30 cellular contexts compared by ENCODE assay signal in the genomic region with DNA sequence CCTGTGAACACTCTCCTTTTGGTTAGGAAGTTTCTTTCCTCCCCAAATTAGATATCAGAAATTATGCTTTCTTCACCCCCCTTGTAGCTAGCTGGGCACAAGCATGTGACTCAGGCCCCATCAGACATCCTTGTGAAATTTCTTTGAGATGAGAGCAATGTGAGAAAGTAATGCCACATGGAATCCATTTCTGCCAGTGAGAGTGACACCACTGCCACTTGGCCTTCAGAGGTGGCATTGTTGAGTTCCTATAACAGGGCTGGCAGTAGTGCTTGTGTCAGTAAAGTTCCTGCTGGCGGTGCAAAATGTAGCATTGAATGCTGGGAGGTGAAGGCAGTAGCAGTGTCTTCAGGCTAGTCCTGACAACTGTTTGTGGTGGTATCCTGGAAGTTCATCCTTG.
DNase-seq lines count a peak whose midpoint lies in the region; ATAC-seq and TF ChIP-seq lines count a peak whose summit lies in the region.
"Had no signal": no experiment of that assay in that cellular context is flagged by ENCODE, and none has a peak within 500 bp of the region (broad histone marks: within the 10 kb centered on the region; RNA-seq: fewer than 3 reads in every experiment).

No MANE protein-coding gene starts in this region.

- peaks cover 8% of the 10 kb centered on the region for H3K4me1 ChIP-seq in OCI-LY1 (ENCODE audit: insufficient read depth, low read length, severe bottlenecking)
- peaks cover 0 to 23% (median 18%) of the 10 kb centered on the region in 5 donors for H3K4me1 ChIP-seq in subcutaneous abdominal adipose tissue (ENCODE audit: control insufficient read depth in 5 of 5, insufficient read depth in 5 of 5, low read length in 5 of 5)
- H3K4me1 ChIP-seq in esophagus squamous epithelium: peaks cover 0 to 11% (median 0%) of the 10 kb centered on the region in 3 donors
- H3K4me1 ChIP-seq: breast epithelium, colonic mucosa, lower lobe of right lung had no signal

- no peak for TF ChIP-seq POLR2A in esophagus squamous epithelium (IDR thresholded peaks at IDR 0.05)

- no peaks in the 10 kb centered on the region for H4K20me1 ChIP-seq in OCI-LY1 (ENCODE audit: insufficient read depth, low read length)

- no peaks in the 10 kb centered on the region for H3K9me2 ChIP-seq in OCI-LY1 (ENCODE audit: low read depth, low read length)

- no peaks in the 10 kb centered on the region for H3K27me3 Mint-ChIP-seq in activated CD4-positive, alpha-beta T cell treated with anti-CD3 and anti-CD28 coated beads, Interleukin-2, amount 10 ng/mL, durations not matched to agents 24 days and 14 days
- no peaks in the 10 kb centered on the region for H3K27me3 Mint-ChIP-seq in activated T-cell treated with anti-CD3 and anti-CD28 coated beads, Interleukin-2, amount 50 U/mL, for 24 hours
- H3K27me3 Mint-ChIP-seq: activated CD8-positive, alpha-beta T cell treated with anti-CD3 and anti-CD28 coated beads for 36 hours; stimulated activated naive B cell treated with anti-CD40 and anti-IgM and Interleukin-4, amounts not matched to agents 10 μg/mL and 1 μg/mL and 100 μg/mL, for 72 hours had no signal

- 0 out of 2 replicates have a peak, but pooled peaks cover under 1% of the 10 kb centered on the region for H3F3A ChIP-seq in OCI-LY1 (ENCODE audit: insufficient read depth, low read length)

- peaks cover 1% of the 10 kb centered on the region for H3K4me1 Mint-ChIP-seq in activated CD4-positive, alpha-beta T cell treated with anti-CD3 and anti-CD28 coated beads, Interleukin-2, amount 10 ng/mL, durations not matched to agents 24 days and 14 days
- peaks cover 4% of the 10 kb centered on the region for H3K4me1 Mint-ChIP-seq in activated T-cell treated with anti-CD3 and anti-CD28 coated beads, Interleukin-2, amount 50 U/mL, for 24 hours (ENCODE audit: low read depth)
- H3K4me1 Mint-ChIP-seq: GM23338; stimulated activated naive B cell treated with anti-CD40 and anti-IgM and Interleukin-4, amounts not matched to agents 10 μg/mL and 1 μg/mL and 100 μg/mL, for 72 hours had no signal

- H3K36me3 ChIP-seq in OCI-LY1 (ENCODE audit: insufficient read depth, low read length) (no peaks in the 10 kb centered on the region; the same call in 1 of the 2 replicates), subcutaneous abdominal adipose tissue (ENCODE audit: control insufficient read depth in 5 of 5, insufficient read depth in 5 of 5, low read length in 5 of 5) (no peaks in the 10 kb centered on the region), esophagus squamous epithelium (no peaks in the 10 kb centered on the region)
- H3K36me3 ChIP-seq: breast epithelium, colonic mucosa, esophagus muscularis mucosa, lower lobe of right lung, sigmoid colon had no signal

- 0% methylated on average over 1 of the region's 1 CpG for WGBS in esophagus squamous epithelium, 2 donors

- no peak overlapping the region for H3K27ac Mint-ChIP-seq in activated CD4-positive, alpha-beta T cell treated with anti-CD3 and anti-CD28 coated beads, Interleukin-2, amount 10 ng/mL, durations not matched to agents 24 days and 14 days
- no peak overlapping the region for H3K27ac Mint-ChIP-seq in activated T-cell treated with anti-CD3 and anti-CD28 coated beads, Interleukin-2, amount 50 U/mL, for 24 hours
- H3K27ac Mint-ChIP-seq: activated CD8-positive, alpha-beta T cell treated with anti-CD3 and anti-CD28 coated beads for 36 hours; activated naive CD4-positive, alpha-beta T cell treated with anti-CD3 and anti-CD28 coated beads, Interleukin-2, amount 50 U/mL, for 72 hours; CD8-positive, alpha-beta T cell; effector memory CD8-positive, alpha-beta T cell; GM23338; nephron progenitor cell; stimulated activated naive B cell treated with anti-CD40 and anti-IgM and Interleukin-4, amounts not matched to agents 10 μg/mL and 1 μg/mL and 100 μg/mL, for 72 hours had no signal

- intact Hi-C loops in activated CD4-positive, alpha-beta T cell treated with anti-CD3 and anti-CD28 coated beads, Interleukin-2, amount 10 ng/mL, durations not matched to agents 24 days and 14 days (cut with micrococcal nuclease): no loop called here
- intact Hi-C loops in left ventricle myocardium superior (cut with micrococcal nuclease) (no loop called here), esophagus squamous epithelium (cut with DNase I) (no loop called here)

- H3K27me3 ChIP-seq in OCI-LY1 (ENCODE audit: insufficient read depth, low read length): no peaks in the 10 kb centered on the region
- H3K27me3 ChIP-seq in subcutaneous abdominal adipose tissue (ENCODE audit: control insufficient read depth in 5 of 5, insufficient read depth in 4 of 5, low read length in 5 of 5): no peaks in the 10 kb centered on the region
- H3K27me3 ChIP-seq in esophagus squamous epithelium: no peaks in the 10 kb centered on the region
- H3K27me3 ChIP-seq: breast epithelium, colonic mucosa, esophagus muscularis mucosa, sigmoid colon had no signal

- H3K9me3 Mint-ChIP-seq in activated CD4-positive, alpha-beta T cell treated with anti-CD3 and anti-CD28 coated beads, Interleukin-2, amount 10 ng/mL, durations not matched to agents 24 days and 14 days: peaks cover 14% of the 10 kb centered on the region
- H3K9me3 Mint-ChIP-seq in activated T-cell treated with anti-CD3 and anti-CD28 coated beads, Interleukin-2, amount 50 U/mL, for 24 hours: peaks cover 13% of the 10 kb centered on the region
- H3K9me3 Mint-ChIP-seq: effector memory CD8-positive, alpha-beta T cell had no signal

- no peak overlapping the region for H3K4me2 ChIP-seq in OCI-LY1 (ENCODE audit: low read length)
- H3K4me2 ChIP-seq: GM23338 had no signal

- H2AFZ ChIP-seq in OCI-LY1 (ENCODE audit: low read length): peak overlapping the region; percentile 34; the same call in 1 of the 2 replicates
- H2AFZ ChIP-seq: GM23338 had no signal

- no peak overlapping the region for H3K27ac ChIP-seq in OCI-LY1 (ENCODE audit: low read depth, low read length, poor library complexity, severe bottlenecking)
- H3K27ac ChIP-seq in subcutaneous abdominal adipose tissue (ENCODE audit: low read depth, low read length): peak overlapping the region; percentile 38
- no peak overlapping the region for H3K27ac ChIP-seq in esophagus squamous epithelium
- H3K27ac ChIP-seq: breast epithelium, esophagus muscularis mucosa, lower lobe of right lung, sigmoid colon had no signal

- H3K4me3 ChIP-seq in OCI-LY1 (ENCODE audit: low read depth, low read length, poor library complexity, severe bottlenecking) (no peak overlapping the region), subcutaneous abdominal adipose tissue (ENCODE audit: low read depth in 1 of 5, low read length in 5 of 5) (no peak overlapping the region), esophagus squamous epithelium (no peak overlapping the region)
- H3K4me3 ChIP-seq: breast epithelium, colonic mucosa, esophagus muscularis mucosa, GM23338, lower lobe of right lung, sigmoid colon had no signal

- DNase-seq in activated CD4-positive, alpha-beta T cell treated with anti-CD3 and anti-CD28 coated beads, Interleukin-2, amount 10 ng/mL, durations not matched to agents 24 days and 14 days: peak; percentile 44
- no peak for DNase-seq in activated CD4-positive, alpha-beta T cell treated with anti-CD3 and anti-CD28 coated beads, Interleukin-2, amount 50 U/mL, for 1 hour
- DNase-seq in left ventricle myocardium superior: no peak
- no peak for DNase-seq in esophagus squamous epithelium (lab: John Stamatoyannopoulos, UW)
- DNase-seq in activated T-cell treated with anti-CD3 and anti-CD28 coated beads, Interleukin-2, amount 50 U/mL, for 24 hours: no peak
- DNase-seq in NCI-H146 treated with DMSO at 0.1 percent for 48 hours (lab: John Stamatoyannopoulos, UW; ENCODE audit: unreplicated experiment): no peak
- DNase-seq: 8988T; activated CD4-positive, CD25-positive, alpha-beta regulatory T cell treated with anti-CD3 and anti-CD28 coated beads, Interleukin-2, amount 50 U/mL, for 72 hours; activated CD8-positive, alpha-beta T cell treated with anti-CD3 and anti-CD28 coated beads for 36 hours; CD8-positive, alpha-beta T cell; colonic mucosa; DMS 273 treated with DMSO at 0.1 percent for 48 hours; effector memory CD8-positive, alpha-beta T cell; Kasumi-1; lower lobe of right lung; NCI-H1092 treated with DMSO at 0.1 percent for 48 hours; NCI-H2029; NCI-H526 treated with DMSO at 0.1 percent for 48 hours; nephron progenitor cell; sigmoid colon; stimulated activated CD4-positive, alpha-beta T cell treated with anti-CD3 and anti-CD28 coated beads, Interleukin-15, amount 100 ng/mL, for 24 hours; stimulated activated naive B cell treated with anti-CD40 and anti-IgM and Interleukin-4, amounts not matched to agents 10 μg/mL and 1 μg/mL and 100 μg/mL, for 72 hours had no signal

- peaks cover 2% of the 10 kb centered on the region for H3K36me3 Mint-ChIP-seq in activated CD4-positive, alpha-beta T cell treated with anti-CD3 and anti-CD28 coated beads, Interleukin-2, amount 10 ng/mL, durations not matched to agents 24 days and 14 days (ENCODE audit: low read depth)
- H3K36me3 Mint-ChIP-seq in activated T-cell treated with anti-CD3 and anti-CD28 coated beads, Interleukin-2, amount 50 U/mL, for 24 hours (ENCODE audit: low read depth): peaks cover under 1% of the 10 kb centered on the region
- H3K36me3 Mint-ChIP-seq: CD8-positive, alpha-beta T cell had no signal

- H3K4me3 Mint-ChIP-seq in activated CD4-positive, alpha-beta T cell treated with anti-CD3 and anti-CD28 coated beads, Interleukin-2, amount 10 ng/mL, durations not matched to agents 24 days and 14 days: no peak overlapping the region
- H3K4me3 Mint-ChIP-seq in activated T-cell treated with anti-CD3 and anti-CD28 coated beads, Interleukin-2, amount 50 U/mL, for 24 hours: no peak overlapping the region
- H3K4me3 Mint-ChIP-seq: activated CD8-positive, alpha-beta T cell treated with anti-CD3 and anti-CD28 coated beads for 36 hours; CD8-positive, alpha-beta T cell; effector memory CD8-positive, alpha-beta T cell; GM23338; nephron progenitor cell; stimulated activated naive B cell treated with anti-CD40 and anti-IgM and Interleukin-4, amounts not matched to agents 10 μg/mL and 1 μg/mL and 100 μg/mL, for 72 hours had no signal

- TF ChIP-seq CTCF in OCI-LY1 (IDR thresholded peaks at IDR 0.05; ENCODE audit: low read length) (no peak), esophagus squamous epithelium (IDR thresholded peaks at IDR 0.05) (no peak)

- peak; percentile 66 for ATAC-seq in left ventricle myocardium superior
- ATAC-seq: activated CD8-positive, alpha-beta T cell treated with anti-CD3 and anti-CD28 coated beads for 36 hours; activated naive CD4-positive, alpha-beta T cell treated with anti-CD3 and anti-CD28 coated beads, Interleukin-2, amount 50 U/mL, for 72 hours; CD8-positive, alpha-beta T cell; effector memory CD8-positive, alpha-beta T cell; GM23338; HepG2; lower lobe of right lung; Panc1; stimulated activated naive B cell treated with anti-CD40 and anti-IgM and Interleukin-4, amounts not matched to agents 10 μg/mL and 1 μg/mL and 100 μg/mL, for 72 hours had no signal

- no peaks in the 10 kb centered on the region for H3K79me2 ChIP-seq in OCI-LY1 (ENCODE audit: insufficient read depth, low read length)

- H3K9me3 ChIP-seq in OCI-LY1 (ENCODE audit: low read length) (peaks cover 15% of the 10 kb centered on the region), subcutaneous abdominal adipose tissue (ENCODE audit: control insufficient read depth in 5 of 5, low read length in 5 of 5) (peaks cover 0 to 4% (median 0%) of the 10 kb centered on the region in 5 donors), esophagus squamous epithelium (peaks cover 0 to 5% (median 0%) of the 10 kb centered on the region in 3 donors)
- H3K9me3 ChIP-seq: breast epithelium, colonic mucosa, esophagus muscularis mucosa, lower lobe of right lung, sigmoid colon had no signal

- H3K9ac ChIP-seq in OCI-LY1 (ENCODE audit: low read length) (no peak overlapping the region), subcutaneous abdominal adipose tissue (ENCODE audit: low read length in 5 of 5) (no peak overlapping the region)
